ENCODE assay signal across 8 cellular contexts in genomic region chr12:49428652-49429549, GRCh38.
A peak's percentile ranks its signal among the peaks of the same experiment; 100 is the strongest.
DNase-seq lines count a peak whose midpoint lies in the region; TF ChIP-seq lines count a peak whose summit lies in the region.

No MANE protein-coding gene starts in this region.

- peak overlapping the region; percentile 48 for H3K4me3 Mint-ChIP-seq in HFFc6
- no peak overlapping the region for H3K4me3 Mint-ChIP-seq in activated naive CD8-positive, alpha-beta T cell treated with anti-CD3 and anti-CD28 coated beads for 36 hours

- peaks cover 13% of the 10 kb centered on the region for H3K4me1 Mint-ChIP-seq in HFFc6 (ENCODE audit: low read depth)
- H3K4me1 Mint-ChIP-seq in activated naive CD8-positive, alpha-beta T cell treated with anti-CD3 and anti-CD28 coated beads for 36 hours = peaks cover 4% of the 10 kb centered on the region

- DNase-seq in DMS 273 treated with DMSO at 0.1 percent for 48 hours (lab: John Stamatoyannopoulos, UW) (peak; percentile 6), HFFc6 (peak; percentile 63), RPMI8226 (peak; percentile 18), iPS DF 19.7 (ENCODE audit: low read depth, low spot score) (peak; percentile 2), T-helper 2 cell (no peak), ureter (ENCODE audit: low spot score) (no peak), activated gamma-delta T cell (lab: John Stamatoyannopoulos, UW) (no peak)
- DNase-seq in activated naive CD8-positive, alpha-beta T cell treated with anti-CD3 and anti-CD28 coated beads for 36 hours = no peak

- H3K27ac Mint-ChIP-seq in HFFc6 = peak overlapping the region; percentile 55
- no peak overlapping the region for H3K27ac Mint-ChIP-seq in activated naive CD8-positive, alpha-beta T cell treated with anti-CD3 and anti-CD28 coated beads for 36 hours

- no peaks in the 10 kb centered on the region for H3K9me3 Mint-ChIP-seq in HFFc6
- no peaks in the 10 kb centered on the region for H3K9me3 Mint-ChIP-seq in activated naive CD8-positive, alpha-beta T cell treated with anti-CD3 and anti-CD28 coated beads for 36 hours

- peaks cover 19% of the 10 kb centered on the region for H3K36me3 Mint-ChIP-seq in HFFc6 (ENCODE audit: low read depth)
- peaks cover 6% of the 10 kb centered on the region for H3K36me3 Mint-ChIP-seq in activated naive CD8-positive, alpha-beta T cell treated with anti-CD3 and anti-CD28 coated beads for 36 hours

- no peak for TF ChIP-seq CTCF in HFFc6 (IDR thresholded peaks at IDR 0.05)

- no peaks in the 10 kb centered on the region for H3K27me3 Mint-ChIP-seq in HFFc6 (ENCODE audit: insufficient read depth)
- H3K27me3 Mint-ChIP-seq in activated naive CD8-positive, alpha-beta T cell treated with anti-CD3 and anti-CD28 coated beads for 36 hours = no peaks in the 10 kb centered on the region

Comparison
In these comparisons a context has a peak if more than half of its experiments do, and no peak if none do; other contexts are left out.
1. DNase-seq: peak in DMS 273 treated with DMSO at 0.1 percent for 48 hours (single experiment), HFFc6 (single experiment), RPMI8226 (single experiment) and iPS DF 19.7 (single experiment); none in T-helper 2 cell (0 of 5), ureter (single experiment), activated gamma-delta T cell (single experiment) and activated naive CD8-positive, alpha-beta T cell treated with anti-CD3 and anti-CD28 coated beads for 36 hours (single experiment).